34 cellular contexts compared by ENCODE assay signal in the genomic region with DNA sequence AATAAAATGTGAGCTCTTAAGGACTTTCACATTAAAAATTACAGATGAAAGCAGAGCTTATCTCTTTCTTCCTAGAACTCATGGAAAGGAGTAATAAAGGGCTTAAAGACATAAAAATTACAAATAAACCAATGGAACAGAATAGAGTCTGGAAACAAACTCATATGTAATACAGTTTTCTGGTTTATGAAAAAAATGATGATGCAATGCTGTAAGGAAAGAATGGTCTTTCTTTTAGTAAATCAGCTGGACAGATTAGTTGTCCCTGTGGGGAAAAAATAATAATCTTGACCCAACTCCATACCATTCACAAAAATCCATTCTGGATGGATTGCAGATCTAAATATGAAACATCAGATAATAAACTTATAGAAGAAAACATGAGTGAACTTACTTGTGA.
"Had no signal": no experiment of that assay in that cellular context is flagged by ENCODE, and none has a peak within 500 bp of the region (broad histone marks: within the 10 kb centered on the region; RNA-seq: fewer than 3 reads in every experiment).

No MANE protein-coding gene starts in this region.

- H3K4me3 ChIP-seq: adrenal gland, ascending aorta, body of pancreas, breast epithelium, cardiac muscle cell had no signal

- H3K27ac ChIP-seq: adrenal gland, ascending aorta, body of pancreas, brain microvascular endothelial cell, breast epithelium, cardiac muscle cell had no signal

- H3K27me3 ChIP-seq: adrenal gland, ascending aorta, body of pancreas, brain microvascular endothelial cell, breast epithelium, cardiac muscle cell had no signal

- H3K36me3 ChIP-seq: adrenal gland, brain microvascular endothelial cell, breast epithelium had no signal

- DNase-seq: activated effector memory CD4-positive, alpha-beta T cell treated with anti-CD3 and anti-CD28 coated beads, Interleukin-2, amount 50 U/mL, for 16 hours; activated effector memory CD4-positive, alpha-beta T cell treated with Interleukin-2 at 50 U/mL for 16 hours; activated gamma-delta T cell; activated gamma-delta T cell treated with Interleukin-2 at 50 U/mL for 16 hours; activated naive CD4-positive, alpha-beta T cell; activated naive CD4-positive, alpha-beta T cell treated with anti-CD3 and anti-CD28 coated beads for 36 hours; activated naive CD4-positive, alpha-beta T cell treated with anti-CD3 and anti-CD28 coated beads, Interleukin-2, amount 10 ng/mL, durations not matched to agents 7 days and 5 days; activated naive CD4-positive, alpha-beta T cell treated with anti-CD3 and anti-CD28 coated beads, Interleukin-2, amount 50 U/mL, for 16 hours; activated naive CD4-positive, alpha-beta T cell treated with Interleukin-2 at 50 U/mL for 16 hours; activated naive CD8-positive, alpha-beta T cell treated with anti-CD3 and anti-CD28 coated beads for 36 hours; activated naive CD8-positive, alpha-beta T cell treated with anti-CD3 and anti-CD28 coated beads, Interleukin-2, amount 10 ng/mL, durations not matched to agents 7 days and 5 days; activated naive CD8-positive, alpha-beta T cell treated with anti-CD3 and anti-CD28 coated beads, Interleukin-2, amount 50 U/mL, for 24 hours; activated T-cell treated with anti-CD3 and anti-CD28 coated beads, Interleukin-2, amount 50 U/mL, for 1 hour; activated T-cell treated with anti-CD3 and anti-CD28 coated beads, Interleukin-2, amount 50 U/mL, for 24 hours; activated T-cell treated with anti-CD3 and anti-CD28 coated beads, Interleukin-2, amount 50 U/mL, for 4 hours; activated T-cell treated with anti-CD3 and anti-CD28 coated beads, Interleukin-2, amount 50 U/mL, for 48 hours; activated T-cell treated with anti-CD3 and anti-CD28 coated beads, Interleukin-2, amount 50 U/mL, for 72 hours; adrenal gland; amniotic stem cell; amygdala; anterior cingulate cortex; aorta; body of pancreas; brain microvascular endothelial cell; caudate nucleus; central memory CD4-positive, alpha-beta T cell; cerebellar nuclear complex had no signal

- H3K9me3 ChIP-seq: adrenal gland, ascending aorta, body of pancreas, breast epithelium had no signal

- FAIRE-seq: astrocyte, bronchial epithelial cell had no signal

- H3K4me1 ChIP-seq: adrenal gland, ascending aorta, body of pancreas, breast epithelium had no signal

- ATAC-seq: activated naive CD4-positive, alpha-beta T cell treated with anti-CD3 and anti-CD28 coated beads, Interleukin-2, amount 50 U/mL, for 72 hours; activated naive CD8-positive, alpha-beta T cell treated with anti-CD3 and anti-CD28 coated beads, Interleukin-2, amount 50 U/mL, for 24 hours; activated T-cell treated with anti-CD3 and anti-CD28 coated beads, Interleukin-2, amount 50 U/mL, for 4 hours; activated T-cell treated with anti-CD3 and anti-CD28 coated beads, Interleukin-2, amount 50 U/mL, for 72 hours; activated T-helper 17 cell treated with anti-CD3 and anti-CD28 coated beads, Interleukin-2, amount 50 U/mL, for 72 hours; body of pancreas had no signal
